ENCODE assay signal across 8 cellular contexts in genomic region chr13:75489502-75490263, GRCh38. TPM values are rescaled to one million over a fixed set of nuclear protein-coding genes. Genes with fewer than 3 reads are reported as not detected.
A peak's percentile ranks its signal among the peaks of the same experiment; 100 is the strongest.
DNase-seq lines count a peak whose midpoint lies in the region; ATAC-seq and TF ChIP-seq lines count a peak whose summit lies in the region.

No MANE protein-coding gene starts in this region.

- H3K4me2 ChIP-seq in smooth muscle cell = peak overlapping the region; percentile 74

- H3F3A ChIP-seq in smooth muscle cell (ENCODE audit: low read depth) = peaks cover 10% of the 10 kb centered on the region

- H3K4me1 Mint-ChIP-seq in CD8-positive, alpha-beta memory T cell = peaks cover 0 to 9% (median 8%) of the 10 kb centered on the region in 3 donors
- peaks cover 26% of the 10 kb centered on the region for H3K4me1 Mint-ChIP-seq in progenitor cell of endocrine pancreas (ENCODE audit: low read depth)

- no peaks in the 10 kb centered on the region for H3K79me2 ChIP-seq in smooth muscle cell (ENCODE audit: low read depth)

- peaks cover 32 to 56% of the 10 kb centered on the region in 2 donors for H3K27me3 Mint-ChIP-seq in CD8-positive, alpha-beta memory T cell
- peaks cover 6% of the 10 kb centered on the region for H3K27me3 Mint-ChIP-seq in progenitor cell of endocrine pancreas

- POLR2A ChIA-PET in CD8-positive, alpha-beta memory T cell (lab: Charles Lee) = interaction anchor here (0.7 kb wide), 1 partner anchor 14 kb away, joined by 3 read pairs; no protein-coding TSS in a partner anchor

- CTCF ChIA-PET in CD8-positive, alpha-beta memory T cell (lab: Charles Lee) = no interaction called here

- no peaks in the 10 kb centered on the region for H3K9me3 ChIP-seq in CD8-positive, alpha-beta memory T cell (ENCODE audit: low read length)
- no peaks in the 10 kb centered on the region for H3K9me3 ChIP-seq in smooth muscle cell (replicated peaks; ENCODE audit: low read depth)

- 34% methylated on average over 10 of the region's 10 CpGs for WGBS in smooth muscle cell (ENCODE audit: low lambda C conversion rate)

- no peaks in the 10 kb centered on the region for H4K20me1 ChIP-seq in smooth muscle cell (ENCODE audit: low read depth)

- H3K27ac Mint-ChIP-seq in CD8-positive, alpha-beta memory T cell = peak overlapping the region in 2 of 8 donors; percentile 10 to 47
- H3K27ac Mint-ChIP-seq in progenitor cell of endocrine pancreas = no peak overlapping the region

- H3K9me3 Mint-ChIP-seq in CD8-positive, alpha-beta memory T cell = no peaks in the 10 kb centered on the region
- no peaks in the 10 kb centered on the region for H3K9me3 Mint-ChIP-seq in progenitor cell of endocrine pancreas (ENCODE audit: low read depth)

- H2AFZ ChIP-seq in smooth muscle cell (ENCODE audit: low read depth) = peak overlapping the region; percentile 11

- peak; percentile 81 for ATAC-seq in GM19438 (IDR thresholded peaks at IDR 0.05; ENCODE audit: low read depth, unreplicated experiment)
- peak; percentile 74 for ATAC-seq in HG03280 (IDR thresholded peaks at IDR 0.05; ENCODE audit: unreplicated experiment)

- peaks cover 9% of the 10 kb centered on the region for H3K27me3 ChIP-seq in CD8-positive, alpha-beta memory T cell (ENCODE audit: insufficient read depth, low read length, poor library complexity, severe bottlenecking)
- no peaks in the 10 kb centered on the region for H3K27me3 ChIP-seq in smooth muscle cell (ENCODE audit: low read depth)

- H3K4me3 Mint-ChIP-seq in CD8-positive, alpha-beta memory T cell = peak overlapping the region in 5 of 7 donors; percentile 3 to 65 (median 46)
- no peak overlapping the region for H3K4me3 Mint-ChIP-seq in progenitor cell of endocrine pancreas (ENCODE audit: low read depth)

- in situ Hi-C loops in astrocyte of the spinal cord (cut with HindIII; ENCODE audit: low sequenced_read_pairs) = no loop called here

- no peak overlapping the region for H3K27ac ChIP-seq in CD8-positive, alpha-beta memory T cell (ENCODE audit: low read depth, low read length)
- H3K27ac ChIP-seq in smooth muscle cell (ENCODE audit: low read depth) = peak overlapping the region; percentile 83

- H3K36me3 ChIP-seq in CD8-positive, alpha-beta memory T cell (ENCODE audit: insufficient read depth, low read length) = no peaks in the 10 kb centered on the region
- no peaks in the 10 kb centered on the region for H3K36me3 ChIP-seq in smooth muscle cell (ENCODE audit: low read depth)

- H3K4me1 ChIP-seq in CD8-positive, alpha-beta memory T cell (ENCODE audit: insufficient read depth, low read length) = no peaks in the 10 kb centered on the region
- H3K4me1 ChIP-seq in smooth muscle cell (ENCODE audit: low read depth) = peaks cover 10% of the 10 kb centered on the region

- TF ChIP-seq CTCF in astrocyte of the spinal cord (IDR thresholded peaks at IDR 0.05; ENCODE audit: low read depth, low read length) (no peak), smooth muscle cell (IDR thresholded peaks at IDR 0.05; ENCODE audit: borderline replicate concordance, insufficient read depth, poor library complexity, severe bottlenecking) (no peak), progenitor cell of endocrine pancreas (IDR thresholded peaks at IDR 0.05; ENCODE audit: unreplicated experiment) (no peak)

- H3K9ac ChIP-seq in smooth muscle cell (ENCODE audit: low read depth) = peak overlapping the region; percentile 23

- intact Hi-C loops in posterior vena cava (cut with DNase I) = no loop called here

- no peak overlapping the region for H3K4me3 ChIP-seq in CD8-positive, alpha-beta memory T cell (ENCODE audit: low read length)
- H3K4me3 ChIP-seq in astrocyte of the spinal cord (ENCODE audit: low read depth, low read length) (no peak overlapping the region), smooth muscle cell (peak overlapping the region; percentile 0)

- no peak for DNase-seq in CD8-positive, alpha-beta memory T cell
- DNase-seq in astrocyte of the spinal cord (ENCODE audit: low read depth, low spot score) (peak; percentile 67), smooth muscle cell (lab: John Stamatoyannopoulos, UW; ENCODE audit: unreplicated experiment) (no peak), NCI-H187 treated with DMSO at 0.1 percent for 48 hours (lab: John Stamatoyannopoulos, UW) (no peak), progenitor cell of endocrine pancreas (ENCODE audit: low spot score, unreplicated experiment) (no peak), posterior vena cava (ENCODE audit: low spot score) (no peak)

- H3K36me3 Mint-ChIP-seq in CD8-positive, alpha-beta memory T cell = no peaks in the 10 kb centered on the region
- no peaks in the 10 kb centered on the region for H3K36me3 Mint-ChIP-seq in progenitor cell of endocrine pancreas (ENCODE audit: insufficient read depth)

RNA-seq across cellular contexts. Expression of gene TBC1D4, which starts 7.7 kb away (rescaled TPM):
- total RNA-seq in CD8-positive, alpha-beta memory T cell = 10 to 100 TPM; 45.7 to 50.8 TPM
- polyA plus RNA-seq in CD8-positive, alpha-beta memory T cell = 10.7 TPM
- total RNA-seq in smooth muscle cell (21.9 and 22.4 TPM in 2 replicates), progenitor cell of endocrine pancreas (13.5 and 13.7 TPM in 2 replicates), posterior vena cava (10 to 100 TPM; 14.9 to 20.3 TPM)
- polyA plus RNA-seq in smooth muscle cell = 6.4 and 7.7 TPM in 2 replicates

RNA-seq across cellular contexts. Expression of gene COMMD6, which starts 48.0 kb away (rescaled TPM):
- total RNA-seq in CD8-positive, alpha-beta memory T cell = 100 to 1,000 TPM; 107 to 125 TPM
- 573 TPM for polyA plus RNA-seq in CD8-positive, alpha-beta memory T cell
- total RNA-seq in smooth muscle cell (181 and 291 TPM in 2 replicates), progenitor cell of endocrine pancreas (171 and 172 TPM in 2 replicates), posterior vena cava (100 to 1,000 TPM; 173 to 201 TPM)
- polyA plus RNA-seq in smooth muscle cell = 270 and 284 TPM in 2 replicates

RNA-seq across cellular contexts. Expression of gene UCHL3, which starts 59.9 kb away (rescaled TPM):
- total RNA-seq in CD8-positive, alpha-beta memory T cell = 10 to 100 TPM; 37.1 to 38.3 TPM
- polyA plus RNA-seq in CD8-positive, alpha-beta memory T cell = 47.3 TPM
- total RNA-seq in smooth muscle cell = 45.6 and 50.9 TPM in 2 replicates
- polyA plus RNA-seq in smooth muscle cell = 47.3 and 76.7 TPM in 2 replicates
- total RNA-seq in progenitor cell of endocrine pancreas = 39.6 and 43.0 TPM in 2 replicates
- total RNA-seq in posterior vena cava = 10 to 100 TPM; 29.2 to 39.9 TPM
